8 cellular contexts compared by ENCODE assay signal in the genomic region with DNA sequence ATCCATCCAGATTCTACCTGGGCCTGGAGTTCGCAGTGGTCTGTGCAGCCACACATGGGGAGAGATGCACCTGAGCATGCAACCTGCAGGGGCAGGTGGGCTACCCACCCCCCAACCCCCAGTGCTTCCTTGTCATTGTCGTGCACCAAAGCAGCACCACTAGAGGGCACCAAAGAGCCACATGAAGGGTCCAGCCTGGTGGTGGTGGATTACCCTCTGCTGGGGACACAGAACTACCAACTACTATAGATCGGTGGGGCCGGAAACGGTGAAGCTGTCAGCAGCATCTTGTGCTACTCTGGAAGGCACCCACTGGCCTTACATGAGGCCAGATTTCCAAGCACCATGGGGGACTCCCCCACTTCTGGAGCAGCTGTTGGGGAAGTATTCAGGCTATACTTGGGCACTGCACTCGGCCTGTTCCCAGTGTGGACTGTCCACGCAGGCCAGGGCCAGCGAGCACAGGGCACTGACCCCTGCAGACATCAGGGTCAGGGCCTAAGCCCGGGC.
DNase-seq lines count a peak whose midpoint lies in the region; TF ChIP-seq lines count a peak whose summit lies in the region.

No MANE protein-coding gene starts in this region.

- H2AFZ ChIP-seq in H9 (ENCODE audit: low read length) (no peak overlapping the region), trophoblast cell (ENCODE audit: insufficient read depth, low read length, poor library complexity) (no peak overlapping the region)

- H4K12ac ChIP-seq in trophoblast cell (ENCODE audit: low read depth, low read length): no peak overlapping the region

- H2BK12ac ChIP-seq in H9 (ENCODE audit: insufficient read length, low read depth, low read length) (no peak overlapping the region), trophoblast cell (ENCODE audit: low read length) (no peak overlapping the region)

- H2BK15ac ChIP-seq in H9 (ENCODE audit: low read depth, low read length): no peak overlapping the region

- H3T11ph ChIP-seq in H9 (ENCODE audit: low read length): no peak overlapping the region

- H3K56ac ChIP-seq in H9 (ENCODE audit: insufficient read length, low read depth, low read length): no peak overlapping the region

- H3K36me3 Mint-ChIP-seq in H9 (ENCODE audit: insufficient read depth in 1 of 3, low read depth in 3 of 3) (no peaks in the 10 kb centered on the region), type B pancreatic cell (no peaks in the 10 kb centered on the region)

- H3K9me3 Mint-ChIP-seq in H9 (no peaks in the 10 kb centered on the region), type B pancreatic cell (no peaks in the 10 kb centered on the region)

- DNase-seq in DMS79 (lab: John Stamatoyannopoulos, UW) (peak; percentile 9), H9 (peak; percentile 95), NCI-H1092 treated with DMSO at 0.1 percent for 48 hours (lab: John Stamatoyannopoulos, UW) (peak; percentile 77), SK-N-DZ (ENCODE audit: low spot score) (peak; percentile 86), glomerular visceral epithelial cell (ENCODE audit: extremely low spot score) (peak; percentile 86), trophoblast cell (peak; percentile 80 to 94), type B pancreatic cell (ENCODE audit: extremely low spot score, unreplicated experiment) (peak; percentile 83)
- peak; percentile 26 to 64 (median 55) for DNase-seq in activated naive CD4-positive, alpha-beta T cell (lab: John Stamatoyannopoulos, UW)

- no peak overlapping the region for H3K14ac ChIP-seq in H9 (ENCODE audit: insufficient read depth, low read length)
- no peak overlapping the region for H3K14ac ChIP-seq in trophoblast cell (ENCODE audit: low read length)

- H3K4me3 ChIP-seq in trophoblast cell (ENCODE audit: low read depth, low read length): peak overlapping the region; percentile 8

- H3K9me3 ChIP-seq in H9 (ENCODE audit: control insufficient read depth, low read depth, low read length) (no peaks in the 10 kb centered on the region), trophoblast cell (ENCODE audit: insufficient read depth, low read depth, low read length) (peaks cover 3% of the 10 kb centered on the region)

- TF ChIP-seq CTCF in H9 (conservative IDR thresholded peaks at IDR 0.05) (peak; percentile 93), type B pancreatic cell (conservative IDR thresholded peaks at IDR 0.05) (peak; percentile 95)

- H2BK20ac ChIP-seq in H9 (ENCODE audit: low read depth, low read length, poor library complexity, severe bottlenecking): no peak overlapping the region

- no peak overlapping the region for H3K4me3 Mint-ChIP-seq in H9
- no peak overlapping the region for H3K4me3 Mint-ChIP-seq in type B pancreatic cell

- no peak overlapping the region for H4K91ac ChIP-seq in H9 (ENCODE audit: insufficient read length, low read depth, low read length)
- no peak overlapping the region for H4K91ac ChIP-seq in trophoblast cell (ENCODE audit: low read depth, low read length)

- H2BK5ac ChIP-seq in H9 (ENCODE audit: insufficient read length, low read length) (no peak overlapping the region), trophoblast cell (ENCODE audit: low read depth, low read length, poor library complexity) (no peak overlapping the region)

- H3K4ac ChIP-seq in H9 (ENCODE audit: low read depth, low read length) (no peak overlapping the region), trophoblast cell (ENCODE audit: low read depth, low read length) (no peak overlapping the region)

- no CpG with 5 or more reads among the region's 9 CpGs for WGBS in H9 (ENCODE audit: extremely low coverage, insufficient read length, low lambda C conversion rate)
- WGBS in trophoblast cell (ENCODE audit: extremely low coverage, insufficient coverage, insufficient read length): no CpG with 5 or more reads among the region's 9 CpGs

- no peaks in the 10 kb centered on the region for H3K27me3 Mint-ChIP-seq in H9 (ENCODE audit: low read depth)
- peaks cover 10% of the 10 kb centered on the region for H3K27me3 Mint-ChIP-seq in type B pancreatic cell

- H3K27ac ChIP-seq in H9 (ENCODE audit: insufficient read length, low read depth, low read length) (no peak overlapping the region), trophoblast cell (ENCODE audit: low read depth, low read length) (no peak overlapping the region)

- H3K4me2 ChIP-seq in H9 (ENCODE audit: insufficient read depth, insufficient read length, low read length): no peak overlapping the region
- H3K4me2 ChIP-seq in trophoblast cell (ENCODE audit: low read length): no peak overlapping the region

- no peaks in the 10 kb centered on the region for H3K23me2 ChIP-seq in H9 (ENCODE audit: insufficient read length, low read depth, low read length, poor library complexity, severe bottlenecking)

- H3K4me1 ChIP-seq in H9 (ENCODE audit: insufficient read depth, low read length) (no peaks in the 10 kb centered on the region), trophoblast cell (ENCODE audit: control insufficient read depth in 1 of 2, insufficient read depth in 2 of 2, low read length in 2 of 2) (no peaks in the 10 kb centered on the region)

- H3K9ac ChIP-seq in H9 (ENCODE audit: extremely low read depth, insufficient read length, low read length) (no peak overlapping the region), trophoblast cell (ENCODE audit: low read length) (peak overlapping the region; percentile 4)

- no peak overlapping the region for H3K23ac ChIP-seq in H9 (ENCODE audit: insufficient read length, low read depth, low read length)
- H3K23ac ChIP-seq in trophoblast cell (ENCODE audit: low read length): no peak overlapping the region

- H3K36me3 ChIP-seq in trophoblast cell (ENCODE audit: control insufficient read depth in 1 of 2, insufficient read depth in 2 of 2, low read length in 2 of 2): no peaks in the 10 kb centered on the region

- H4K5ac ChIP-seq in H9 (ENCODE audit: insufficient read length, low read depth, low read length): no peak overlapping the region

- H3K18ac ChIP-seq in H9 (ENCODE audit: insufficient read length, low read depth, low read length) (no peak overlapping the region), trophoblast cell (ENCODE audit: low read length) (no peak overlapping the region)

- H3K27ac Mint-ChIP-seq in H9 (no peak overlapping the region), type B pancreatic cell (no peak overlapping the region)

- H2BK120ac ChIP-seq in H9 (ENCODE audit: low read depth, low read length, poor library complexity, severe bottlenecking): no peak overlapping the region
- H2BK120ac ChIP-seq in trophoblast cell (ENCODE audit: insufficient read depth, low read length, poor library complexity): no peak overlapping the region

- H4K20me1 ChIP-seq in H9 (ENCODE audit: control insufficient read depth, insufficient read depth, insufficient read length): no peaks in the 10 kb centered on the region

- H3K4me1 Mint-ChIP-seq in H9 (peaks cover 12% of the 10 kb centered on the region in 2 experiments), type B pancreatic cell (ENCODE audit: unreplicated experiment) (peaks cover 4% of the 10 kb centered on the region)

- H3K79me2 ChIP-seq in H9 (ENCODE audit: insufficient read depth, low read length) (no peaks in the 10 kb centered on the region), trophoblast cell (ENCODE audit: control insufficient read depth, insufficient read depth, low read length, poor library complexity) (no peaks in the 10 kb centered on the region)

- H2AK5ac ChIP-seq in H9 (ENCODE audit: insufficient read length, low read length) (no peak overlapping the region), trophoblast cell (ENCODE audit: low read length) (no peak overlapping the region)

- H4K8ac ChIP-seq in H9 (replicated peaks; ENCODE audit: insufficient read length, low read depth, low read length) (no peak overlapping the region), trophoblast cell (ENCODE audit: low read depth, low read length) (no peak overlapping the region)

- H3K79me1 ChIP-seq in H9 (ENCODE audit: insufficient read depth, low read depth, low read length, poor library complexity, severe bottlenecking) (no peaks in the 10 kb centered on the region), trophoblast cell (ENCODE audit: low read length) (no peaks in the 10 kb centered on the region)

- H3K27me3 ChIP-seq in H9 (ENCODE audit: insufficient read depth, low read length) (no peaks in the 10 kb centered on the region), trophoblast cell (ENCODE audit: insufficient read depth, low read length) (no peaks in the 10 kb centered on the region)

Comparison
In these comparisons a context has a peak if more than half of its experiments do, and no peak if none do; other contexts are left out.
1. DNase-seq: peak in every context shown above with its lines; median percentile 95 in H9; 87 in trophoblast cell; 86 in SK-N-DZ; 86 in glomerular visceral epithelial cell; 83 in type B pancreatic cell; 77 in NCI-H1092 treated with DMSO at 0.1 percent for 48 hours; 55 in activated naive CD4-positive, alpha-beta T cell; 9 in DMS79.